ENCODE assay signal across 1 cellular context in the genomic region with DNA sequence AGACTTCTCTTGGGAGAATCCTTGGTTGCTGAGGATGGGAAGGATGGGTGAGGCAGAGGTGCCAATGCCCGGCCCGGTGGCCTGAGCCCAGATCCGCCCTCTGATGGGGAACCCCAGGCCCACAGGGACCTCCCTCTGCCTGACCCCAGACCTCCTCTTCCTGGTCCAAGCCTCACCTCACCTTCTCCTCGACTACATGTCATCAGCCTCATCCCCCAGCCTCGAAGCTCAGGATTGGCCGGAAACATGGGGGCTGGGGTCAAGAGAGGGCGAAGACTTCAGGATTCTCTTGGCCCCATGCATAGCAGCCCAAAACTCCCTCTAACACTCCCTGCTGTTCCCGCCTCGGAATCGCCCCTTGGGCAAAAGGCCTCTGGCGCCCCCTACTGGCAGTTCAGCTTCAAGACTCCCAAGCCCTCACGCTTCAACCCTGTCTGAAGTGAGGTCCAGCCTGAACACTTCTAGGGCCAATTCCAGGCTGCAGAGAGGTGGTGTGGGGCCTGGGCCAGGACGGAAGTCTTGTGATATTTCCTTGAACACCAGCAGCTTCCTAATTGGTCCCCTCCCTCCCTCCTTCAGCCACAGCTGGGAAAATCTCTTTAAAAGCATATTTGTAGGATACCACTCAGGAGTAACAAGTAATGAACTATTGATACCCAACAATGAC.
TF ChIP-seq lines count a peak whose summit lies in the region.

No MANE protein-coding gene starts in this region.

TF ChIP-seq in H1, 55 proteins besides CTCF, POLR2A, EP300 and RAD21 (continued from another document):
- TF ChIP-seq, protein P1, sequence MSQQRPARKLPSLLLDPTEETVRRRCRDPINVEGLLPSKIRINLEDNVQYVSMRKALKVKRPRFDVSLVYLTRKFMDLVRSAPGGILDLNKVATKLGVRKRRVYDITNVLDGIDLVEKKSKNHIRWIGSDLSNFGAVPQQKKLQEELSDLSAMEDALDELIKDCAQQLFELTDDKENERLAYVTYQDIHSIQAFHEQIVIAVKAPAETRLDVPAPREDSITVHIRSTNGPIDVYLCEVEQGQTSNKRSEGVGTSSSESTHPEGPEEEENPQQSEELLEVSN (IDR thresholded peaks at IDR 0.05), result peak; percentile 81
- no peak for TF ChIP-seq KDM4A (IDR thresholded peaks at IDR 0.05; ENCODE audit: low read depth, low read length, severe bottlenecking)
- no peak for TF ChIP-seq SRF (IDR thresholded peaks at IDR 0.05; ENCODE audit: low read depth, low read length)
- TF ChIP-seq CBX8 (IDR thresholded peaks at IDR 0.05; ENCODE audit: borderline replicate concordance, low read depth, low read length), result no peak
- TF ChIP-seq BACH1 (IDR thresholded peaks at IDR 0.05; ENCODE audit: low read length), result no peak
- no peak for TF ChIP-seq EGR1 (IDR thresholded peaks at IDR 0.05; ENCODE audit: borderline replicate concordance, low read depth, low read length)
- TF ChIP-seq CBX5 (IDR thresholded peaks at IDR 0.05; ENCODE audit: low read depth, low read length), result no peak
- TF ChIP-seq RFX5 (IDR thresholded peaks at IDR 0.05; ENCODE audit: borderline replicate concordance, low read depth, low read length), result no peak; the same call in 1 of the 2 replicates
- TF ChIP-seq FOSL1 (IDR thresholded peaks at IDR 0.05; ENCODE audit: insufficient read depth, low read depth, low read length), result no peak
- no peak for TF ChIP-seq HDAC2 (IDR thresholded peaks at IDR 0.05; ENCODE audit: borderline replicate concordance in 1 of 2, low read depth in 2 of 2, low read length in 2 of 2)
- no peak for TF ChIP-seq ZNF274 (IDR thresholded peaks at IDR 0.05; ENCODE audit: borderline replicate concordance, extremely low read depth, low read length)
- TF ChIP-seq, protein P2, sequence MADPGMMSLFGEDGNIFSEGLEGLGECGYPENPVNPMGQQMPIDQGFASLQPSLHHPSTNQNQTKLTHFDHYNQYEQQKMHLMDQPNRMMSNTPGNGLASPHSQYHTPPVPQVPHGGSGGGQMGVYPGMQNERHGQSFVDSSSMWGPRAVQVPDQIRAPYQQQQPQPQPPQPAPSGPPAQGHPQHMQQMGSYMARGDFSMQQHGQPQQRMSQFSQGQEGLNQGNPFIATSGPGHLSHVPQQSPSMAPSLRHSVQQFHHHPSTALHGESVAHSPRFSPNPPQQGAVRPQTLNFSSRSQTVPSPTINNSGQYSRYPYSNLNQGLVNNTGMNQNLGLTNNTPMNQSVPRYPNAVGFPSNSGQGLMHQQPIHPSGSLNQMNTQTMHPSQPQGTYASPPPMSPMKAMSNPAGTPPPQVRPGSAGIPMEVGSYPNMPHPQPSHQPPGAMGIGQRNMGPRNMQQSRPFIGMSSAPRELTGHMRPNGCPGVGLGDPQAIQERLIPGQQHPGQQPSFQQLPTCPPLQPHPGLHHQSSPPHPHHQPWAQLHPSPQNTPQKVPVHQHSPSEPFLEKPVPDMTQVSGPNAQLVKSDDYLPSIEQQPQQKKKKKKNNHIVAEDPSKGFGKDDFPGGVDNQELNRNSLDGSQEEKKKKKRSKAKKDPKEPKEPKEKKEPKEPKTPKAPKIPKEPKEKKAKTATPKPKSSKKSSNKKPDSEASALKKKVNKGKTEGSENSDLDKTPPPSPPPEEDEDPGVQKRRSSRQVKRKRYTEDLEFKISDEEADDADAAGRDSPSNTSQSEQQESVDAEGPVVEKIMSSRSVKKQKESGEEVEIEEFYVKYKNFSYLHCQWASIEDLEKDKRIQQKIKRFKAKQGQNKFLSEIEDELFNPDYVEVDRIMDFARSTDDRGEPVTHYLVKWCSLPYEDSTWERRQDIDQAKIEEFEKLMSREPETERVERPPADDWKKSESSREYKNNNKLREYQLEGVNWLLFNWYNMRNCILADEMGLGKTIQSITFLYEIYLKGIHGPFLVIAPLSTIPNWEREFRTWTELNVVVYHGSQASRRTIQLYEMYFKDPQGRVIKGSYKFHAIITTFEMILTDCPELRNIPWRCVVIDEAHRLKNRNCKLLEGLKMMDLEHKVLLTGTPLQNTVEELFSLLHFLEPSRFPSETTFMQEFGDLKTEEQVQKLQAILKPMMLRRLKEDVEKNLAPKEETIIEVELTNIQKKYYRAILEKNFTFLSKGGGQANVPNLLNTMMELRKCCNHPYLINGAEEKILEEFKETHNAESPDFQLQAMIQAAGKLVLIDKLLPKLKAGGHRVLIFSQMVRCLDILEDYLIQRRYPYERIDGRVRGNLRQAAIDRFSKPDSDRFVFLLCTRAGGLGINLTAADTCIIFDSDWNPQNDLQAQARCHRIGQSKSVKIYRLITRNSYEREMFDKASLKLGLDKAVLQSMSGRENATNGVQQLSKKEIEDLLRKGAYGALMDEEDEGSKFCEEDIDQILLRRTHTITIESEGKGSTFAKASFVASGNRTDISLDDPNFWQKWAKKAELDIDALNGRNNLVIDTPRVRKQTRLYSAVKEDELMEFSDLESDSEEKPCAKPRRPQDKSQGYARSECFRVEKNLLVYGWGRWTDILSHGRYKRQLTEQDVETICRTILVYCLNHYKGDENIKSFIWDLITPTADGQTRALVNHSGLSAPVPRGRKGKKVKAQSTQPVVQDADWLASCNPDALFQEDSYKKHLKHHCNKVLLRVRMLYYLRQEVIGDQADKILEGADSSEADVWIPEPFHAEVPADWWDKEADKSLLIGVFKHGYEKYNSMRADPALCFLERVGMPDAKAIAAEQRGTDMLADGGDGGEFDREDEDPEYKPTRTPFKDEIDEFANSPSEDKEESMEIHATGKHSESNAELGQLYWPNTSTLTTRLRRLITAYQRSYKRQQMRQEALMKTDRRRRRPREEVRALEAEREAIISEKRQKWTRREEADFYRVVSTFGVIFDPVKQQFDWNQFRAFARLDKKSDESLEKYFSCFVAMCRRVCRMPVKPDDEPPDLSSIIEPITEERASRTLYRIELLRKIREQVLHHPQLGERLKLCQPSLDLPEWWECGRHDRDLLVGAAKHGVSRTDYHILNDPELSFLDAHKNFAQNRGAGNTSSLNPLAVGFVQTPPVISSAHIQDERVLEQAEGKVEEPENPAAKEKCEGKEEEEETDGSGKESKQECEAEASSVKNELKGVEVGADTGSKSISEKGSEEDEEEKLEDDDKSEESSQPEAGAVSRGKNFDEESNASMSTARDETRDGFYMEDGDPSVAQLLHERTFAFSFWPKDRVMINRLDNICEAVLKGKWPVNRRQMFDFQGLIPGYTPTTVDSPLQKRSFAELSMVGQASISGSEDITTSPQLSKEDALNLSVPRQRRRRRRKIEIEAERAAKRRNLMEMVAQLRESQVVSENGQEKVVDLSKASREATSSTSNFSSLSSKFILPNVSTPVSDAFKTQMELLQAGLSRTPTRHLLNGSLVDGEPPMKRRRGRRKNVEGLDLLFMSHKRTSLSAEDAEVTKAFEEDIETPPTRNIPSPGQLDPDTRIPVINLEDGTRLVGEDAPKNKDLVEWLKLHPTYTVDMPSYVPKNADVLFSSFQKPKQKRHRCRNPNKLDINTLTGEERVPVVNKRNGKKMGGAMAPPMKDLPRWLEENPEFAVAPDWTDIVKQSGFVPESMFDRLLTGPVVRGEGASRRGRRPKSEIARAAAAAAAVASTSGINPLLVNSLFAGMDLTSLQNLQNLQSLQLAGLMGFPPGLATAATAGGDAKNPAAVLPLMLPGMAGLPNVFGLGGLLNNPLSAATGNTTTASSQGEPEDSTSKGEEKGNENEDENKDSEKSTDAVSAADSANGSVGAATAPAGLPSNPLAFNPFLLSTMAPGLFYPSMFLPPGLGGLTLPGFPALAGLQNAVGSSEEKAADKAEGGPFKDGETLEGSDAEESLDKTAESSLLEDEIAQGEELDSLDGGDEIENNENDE (IDR thresholded peaks at IDR 0.05; ENCODE audit: insufficient replicate concordance, low read length), result no peak
- 0 out of 2 replicates have a peak, but pooled peaks have one; percentile 10 for TF ChIP-seq CREB1 (IDR thresholded peaks at IDR 0.05)
- peak; percentile 49; the same call in 1 of the 2 replicates for TF ChIP-seq CHD2 (IDR thresholded peaks at IDR 0.05; ENCODE audit: low read length)
- TF ChIP-seq SP4 (IDR thresholded peaks at IDR 0.05; ENCODE audit: low read length), result no peak
- no peak for TF ChIP-seq SAP30 (IDR thresholded peaks at IDR 0.05; ENCODE audit: insufficient read depth, insufficient replicate concordance, low read length)
- TF ChIP-seq SP2 (IDR thresholded peaks at IDR 0.05; ENCODE audit: low read length), result no peak
- TF ChIP-seq JUND (IDR thresholded peaks at IDR 0.05; ENCODE audit: low read length), result 0 out of 2 replicates have a peak, but pooled peaks have one; percentile 9
- TF ChIP-seq TEAD4 (IDR thresholded peaks at IDR 0.05; ENCODE audit: low read depth, low read length), result 0 out of 2 replicates have a peak, but pooled peaks have one; percentile 33
